13 cellular contexts compared by ENCODE assay signal in genomic region chr5:158754018-158754514, GRCh38.
DNase-seq lines count a peak whose midpoint lies in the region; ATAC-seq and TF ChIP-seq lines count a peak whose summit lies in the region.
"Had no signal": no experiment of that assay in that cellular context is flagged by ENCODE, and none has a peak within 500 bp of the region (broad histone marks: within the 10 kb centered on the region; RNA-seq: fewer than 3 reads in every experiment).

No MANE protein-coding gene starts in this region.

- 74 to 91% (median 88%) methylated on average over 2 of the region's 2 CpGs for WGBS in stomach, 5 donors

- H3K9me3 Mint-ChIP-seq in stimulated activated memory B cell treated with anti-CD40 and anti-IgM and Interleukin-4, amounts not matched to agents 10 μg/mL and 1 μg/mL and 100 μg/mL, for 72 hours: no peaks in the 10 kb centered on the region
- H3K9me3 Mint-ChIP-seq: stimulated activated naive CD8-positive, alpha-beta T cell treated with anti-CD3 and anti-CD28 coated beads, Interleukin-15, Interleukin-2, amounts not matched to agents 100 ng/mL and 50 ng/mL, for 24 hours had no signal

- H3K4me3 Mint-ChIP-seq in stimulated activated memory B cell treated with anti-CD40 and anti-IgM and Interleukin-4, amounts not matched to agents 10 μg/mL and 1 μg/mL and 100 μg/mL, for 72 hours: no peak overlapping the region
- H3K4me3 Mint-ChIP-seq: activated CD8-positive, alpha-beta T cell treated with anti-CD3 and anti-CD28 coated beads, Interleukin-2, amount 10 ng/mL, durations not matched to agents 7 days and 5 days; stimulated activated naive CD8-positive, alpha-beta T cell treated with anti-CD3 and anti-CD28 coated beads, Interleukin-15, Interleukin-2, amounts not matched to agents 100 ng/mL and 50 ng/mL, for 24 hours had no signal

- no peak for TF ChIP-seq POLR2A in stomach (IDR thresholded peaks at IDR 0.05)

- no peaks in the 10 kb centered on the region for H3K27me3 ChIP-seq in stomach
- H3K27me3 ChIP-seq: esophagus muscularis mucosa had no signal

- H3K36me3 ChIP-seq in stomach: no peaks in the 10 kb centered on the region
- H3K36me3 ChIP-seq: esophagus muscularis mucosa had no signal

- peak overlapping the region in 1 of 5 donors; percentile 10 for H3K27ac ChIP-seq in stomach
- H3K27ac ChIP-seq: esophagus muscularis mucosa had no signal

- H3K4me3 ChIP-seq in stomach: no peak overlapping the region
- H3K4me3 ChIP-seq: esophagus muscularis mucosa had no signal

- no peak for TF ChIP-seq EP300 in stomach (IDR thresholded peaks at IDR 0.05)

- no peak for ATAC-seq in stimulated activated memory B cell treated with anti-CD40 and anti-IgM and Interleukin-4, amounts not matched to agents 10 μg/mL and 1 μg/mL and 100 μg/mL, for 72 hours
- ATAC-seq in HG02870 (IDR thresholded peaks at IDR 0.05; ENCODE audit: unreplicated experiment): no peak
- ATAC-seq: activated CD8-positive, alpha-beta T cell treated with anti-CD3 and anti-CD28 coated beads, Interleukin-2, amount 10 ng/mL, durations not matched to agents 7 days and 5 days had no signal

- H3K4me1 Mint-ChIP-seq in stimulated activated memory B cell treated with anti-CD40 and anti-IgM and Interleukin-4, amounts not matched to agents 10 μg/mL and 1 μg/mL and 100 μg/mL, for 72 hours: peaks cover 79% of the 10 kb centered on the region

- DNase-seq in EL (peak; percentile 90), T1000 (lab: John Stamatoyannopoulos, UW) (peak; percentile 11), fibroblast of the conjunctiva (ENCODE audit: low read depth) (peak; percentile 81), GM10266 (ENCODE audit: extremely low spot score) (no peak), GF-D8 (lab: John Stamatoyannopoulos, UW) (no peak), stomach (no peak)
- DNase-seq: activated CD8-positive, alpha-beta T cell treated with anti-CD3 and anti-CD28 coated beads, Interleukin-2, amount 10 ng/mL, durations not matched to agents 7 days and 5 days; COR-L47; MV-4-11 had no signal

- H3K9me3 ChIP-seq in stomach: no peaks in the 10 kb centered on the region
- H3K9me3 ChIP-seq: esophagus muscularis mucosa had no signal

- intact Hi-C loops in stomach (cut with DNase I; ENCODE audit: low total_unique reads): no loop called here

- H3K4me1 ChIP-seq in stomach: no peaks in the 10 kb centered on the region

- TF ChIP-seq CTCF in GM10266 (IDR thresholded peaks at IDR 0.05; ENCODE audit: control insufficient read depth, insufficient read depth, low read depth, missing control alignments): no peak
- no peak for TF ChIP-seq CTCF in stomach (IDR thresholded peaks at IDR 0.05)

- no peaks in the 10 kb centered on the region for H3K27me3 Mint-ChIP-seq in stimulated activated memory B cell treated with anti-CD40 and anti-IgM and Interleukin-4, amounts not matched to agents 10 μg/mL and 1 μg/mL and 100 μg/mL, for 72 hours

- peak overlapping the region; percentile 94 for H3K27ac Mint-ChIP-seq in stimulated activated memory B cell treated with anti-CD40 and anti-IgM and Interleukin-4, amounts not matched to agents 10 μg/mL and 1 μg/mL and 100 μg/mL, for 72 hours
- H3K27ac Mint-ChIP-seq: activated CD8-positive, alpha-beta T cell treated with anti-CD3 and anti-CD28 coated beads, Interleukin-2, amount 10 ng/mL, durations not matched to agents 7 days and 5 days had no signal

- peaks cover 28% of the 10 kb centered on the region for H3K36me3 Mint-ChIP-seq in stimulated activated memory B cell treated with anti-CD40 and anti-IgM and Interleukin-4, amounts not matched to agents 10 μg/mL and 1 μg/mL and 100 μg/mL, for 72 hours

Comparison
In these comparisons a context has a peak if more than half of its experiments do, and no peak if none do; other contexts are left out.
1. DNase-seq: peak in EL (single experiment), T1000 (single experiment) and fibroblast of the conjunctiva (single experiment); none in GM10266 (single experiment), GF-D8 (single experiment) and stomach (single experiment).